ENCODE assay signal across 9 cellular contexts in the genomic region with DNA sequence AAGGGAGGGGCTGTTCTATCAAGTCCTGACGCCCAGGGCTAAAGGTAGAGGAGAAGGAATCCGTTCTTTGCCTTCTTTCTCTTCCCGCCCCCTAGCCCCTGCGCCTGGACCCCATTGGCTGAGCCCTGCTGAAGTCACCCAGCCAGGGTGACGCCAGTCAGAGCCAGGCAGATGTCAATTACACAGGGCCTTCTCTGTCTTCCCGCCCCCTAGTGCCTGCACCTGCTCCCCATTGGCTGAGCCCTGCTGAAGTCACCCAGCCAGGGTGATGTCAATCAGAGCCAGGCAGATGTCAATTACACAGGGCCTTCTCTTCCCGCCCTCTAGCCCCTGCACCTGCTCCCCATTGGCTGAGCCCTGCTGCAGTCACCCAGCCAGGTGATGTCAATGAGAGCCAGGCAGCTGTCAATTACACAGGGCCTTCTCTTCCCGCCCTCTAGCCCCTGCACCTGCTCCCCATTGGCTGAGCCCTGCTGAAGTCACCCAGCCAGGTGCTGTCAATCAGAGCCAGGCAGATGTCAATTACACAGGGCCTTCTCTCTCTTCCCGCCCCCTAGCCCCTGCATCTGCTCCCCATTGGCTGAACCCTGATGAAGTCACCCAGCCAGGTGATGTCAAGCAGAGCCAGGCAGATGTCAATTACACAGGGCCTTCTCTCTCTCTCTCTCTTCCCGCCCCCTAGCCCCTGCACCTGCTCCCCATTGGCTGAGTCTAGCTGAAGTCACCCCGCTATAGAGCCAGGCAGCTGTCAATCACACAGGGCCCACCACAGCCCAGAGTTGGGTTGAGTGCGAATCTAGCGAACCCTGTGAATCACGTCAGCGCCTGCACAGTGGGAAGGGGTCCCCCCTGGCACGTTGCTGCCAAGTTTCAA. TPM values are rescaled to one million over a fixed set of nuclear protein-coding genes. Genes with fewer than 3 reads are reported as not detected.
A peak's percentile ranks its signal among the peaks of the same experiment; 100 is the strongest.
DNase-seq lines count a peak whose midpoint lies in the region; ATAC-seq and TF ChIP-seq lines count a peak whose summit lies in the region.
"Had no signal": no experiment of that assay in that cellular context is flagged by ENCODE, and none has a peak within 500 bp of the region (broad histone marks: within the 10 kb centered on the region; RNA-seq: fewer than 3 reads in every experiment).

No MANE protein-coding gene starts in this region.

- H3K27ac ChIP-seq in MM.1S (ENCODE audit: low read length), result peak overlapping the region; percentile 65
- H3K27ac ChIP-seq in PC-3 (ENCODE audit: low read length), result no peak overlapping the region

- H3K27me3 ChIP-seq in MM.1S (replicated peaks; ENCODE audit: insufficient read depth, low read length) (no peaks in the 10 kb centered on the region), PC-3 (ENCODE audit: low read length) (no peaks in the 10 kb centered on the region)

- intact Hi-C loops in PC-3 (cut with micrococcal nuclease), result no loop called here

- H3K4me3 ChIP-seq in MM.1S (ENCODE audit: low read length), result peak overlapping the region; percentile 80
- no peak overlapping the region for H3K4me3 ChIP-seq in PC-3 (ENCODE audit: low read length)

- peak overlapping the region; percentile 83 for H2AFZ ChIP-seq in MM.1S (ENCODE audit: low read length)
- no peak overlapping the region for H2AFZ ChIP-seq in PC-3 (ENCODE audit: low read length)

- H3K4me2 ChIP-seq in MM.1S (ENCODE audit: low read depth, low read length) (peak overlapping the region; percentile 43; the same call in 1 of the 2 replicates), PC-3 (ENCODE audit: low read length) (no peak overlapping the region)

- no peaks in the 10 kb centered on the region for H3F3A ChIP-seq in MM.1S (ENCODE audit: insufficient read depth, low read length)
- no peaks in the 10 kb centered on the region for H3F3A ChIP-seq in PC-3 (ENCODE audit: low read length, unreplicated experiment)

- POLR2A ChIA-PET in PC-3 (lab: Charles Lee; ENCODE audit: unreplicated experiment), result no interaction called here

- H3K9me2 ChIP-seq in MM.1S (replicated peaks; ENCODE audit: insufficient read depth, low read length), result no peaks in the 10 kb centered on the region
- H3K9me2 ChIP-seq in PC-3 (replicated peaks; ENCODE audit: low read length), result no peaks in the 10 kb centered on the region

- no peaks in the 10 kb centered on the region for H3K4me1 ChIP-seq in MM.1S (ENCODE audit: low read length)
- no peaks in the 10 kb centered on the region for H3K4me1 ChIP-seq in PC-3 (ENCODE audit: insufficient read depth, low read length)

- CTCF ChIA-PET in PC-3 (lab: Charles Lee), result no interaction called here

- DNase-seq in AML-193 (lab: John Stamatoyannopoulos, UW) (peak; percentile 62 to 75), MM.1S (peak; percentile 94), activated T-cell treated with anti-CD3 and anti-CD28 coated beads for 48 hours (ENCODE audit: low read depth) (peak; percentile 85), left kidney (ENCODE audit: low read depth, low spot score) (peak; percentile 18), PC-3 (no peak), amniotic stem cell (lab: John Stamatoyannopoulos, UW) (no peak)
- peak; percentile 92 for DNase-seq in stimulated activated CD8-positive, alpha-beta memory T cell treated with anti-CD3 and anti-CD28 coated beads, Interleukin-4, amount 100 ng/mL, for 48 hours

- no peaks in the 10 kb centered on the region for H4K20me1 ChIP-seq in MM.1S (ENCODE audit: insufficient read depth, low read length)
- H4K20me1 ChIP-seq in PC-3 (ENCODE audit: low read length), result no peaks in the 10 kb centered on the region

- H3K9ac ChIP-seq in MM.1S (ENCODE audit: low read length) (peak overlapping the region; percentile 74), PC-3 (ENCODE audit: low read length) (no peak overlapping the region)

- peak; percentile 76 for ATAC-seq in GM19351 (IDR thresholded peaks at IDR 0.05; ENCODE audit: unreplicated experiment)
- no peak for ATAC-seq in PC-3

- H3K79me2 ChIP-seq in MM.1S (ENCODE audit: low read length), result no peaks in the 10 kb centered on the region
- H3K79me2 ChIP-seq in PC-3 (ENCODE audit: low read length), result no peaks in the 10 kb centered on the region

- TF ChIP-seq CTCF in MM.1S (IDR thresholded peaks at IDR 0.05; ENCODE audit: low read length) (no peak), PC-3 (conservative IDR thresholded peaks at IDR 0.05; ENCODE audit: low read depth, low read length) (no peak)

- BruUV-seq in PC-3 (replicated peaks; lab: Mats Ljungman, UMichigan), result no TSS peak

- H3K36me3 ChIP-seq in MM.1S (replicated peaks; ENCODE audit: insufficient read depth, low read length) (no peaks in the 10 kb centered on the region), PC-3 (ENCODE audit: low read depth, low read length) (no peaks in the 10 kb centered on the region)

- H3K9me3 ChIP-seq in MM.1S (replicated peaks; ENCODE audit: insufficient read depth, low read length) (no peaks in the 10 kb centered on the region), PC-3 (ENCODE audit: low read length) (no peaks in the 10 kb centered on the region)

RNA-seq across cellular contexts. Expression of a gene that starts 46.4 kb away (rescaled TPM):
- total RNA-seq in PC-3 (2014; rRNA removed), result not detected in 2 replicates
- total RNA-seq: skeletal muscle tissue had no signal

Comparison
In these comparisons a context has a peak if more than half of its experiments do, and no peak if none do; other contexts are left out.
1. DNase-seq: peak in AML-193 (2 of 2), MM.1S (single experiment), activated T-cell treated with anti-CD3 and anti-CD28 coated beads for 48 hours (single experiment), left kidney (single experiment) and stimulated activated CD8-positive, alpha-beta memory T cell treated with anti-CD3 and anti-CD28 coated beads, Interleukin-4, amount 100 ng/mL, for 48 hours (single experiment); none in PC-3 (single experiment) and amniotic stem cell (single experiment).